Comparison of ENCODE assay signal across 27 cellular contexts in genomic region chr1:213385806-213386324, GRCh38.
"Had no signal": no experiment of that assay in that cellular context is flagged by ENCODE, and none has a peak within 500 bp of the region (broad histone marks: within the 10 kb centered on the region; RNA-seq: fewer than 3 reads in every experiment).

No MANE protein-coding gene starts in this region.

- ATAC-seq: natural killer cell; psoas muscle; sciatic nerve; stimulated activated naive B cell treated with anti-CD40 and anti-IgM and Interleukin-4, amounts not matched to agents 10 μg/mL and 1 μg/mL and 100 μg/mL, for 72 hours; stimulated activated naive CD8-positive, alpha-beta T cell treated with anti-CD3 and anti-CD28 coated beads, Interleukin-15, Interleukin-2, amounts not matched to agents 100 U/mL and 50 U/mL, for 24 hours had no signal

- H3K27ac ChIP-seq: left ventricle myocardium inferior, neural progenitor cell, neutrophil, parathyroid adenoma, psoas muscle, skin epidermis, stomach, testis, thyroid gland, transverse colon, upper lobe of left lung, vagina had no signal

- H3K4me3 ChIP-seq: left ventricle myocardium inferior, lung, neural progenitor cell, psoas muscle, skin epidermis, stomach, testis, thyroid gland, transverse colon, upper lobe of left lung, vagina had no signal

- H3K9me3 ChIP-seq: neutrophil, psoas muscle, testis, thyroid gland, transverse colon, vagina had no signal

- H3K4me1 ChIP-seq: parathyroid adenoma, transverse colon, upper lobe of left lung, vagina had no signal

- H3K36me3 ChIP-seq: left ventricle myocardium inferior, neural progenitor cell, neutrophil, stomach, thyroid gland, transverse colon, upper lobe of left lung, vagina had no signal

- DNase-seq: hypothalamus; islet precursor cell; left ventricle myocardium inferior; mesendoderm; naive B cell; natural killer cell; nephron progenitor cell; occipital lobe; psoas muscle; stimulated activated CD4-positive, alpha-beta T cell treated with anti-CD3 and anti-CD28 coated beads, Interleukin-12 subunit alpha, Interleukin-12 subunit beta, amount 100 ng/mL, for 4 hours; stimulated activated CD4-positive, alpha-beta T cell treated with anti-CD3 and anti-CD28 coated beads, Interleukin-15, amount 100 ng/mL, for 24 hours; stimulated activated CD4-positive, alpha-beta T cell treated with anti-CD3 and anti-CD28 coated beads, Interleukin-2, amount 100 ng/mL, for 24 hours; stimulated activated CD4-positive, alpha-beta T cell treated with anti-CD3 and anti-CD28 coated beads, Interleukin-4, amount 100 ng/mL, for 1 hour; stimulated activated naive B cell treated with anti-CD40 and anti-IgM and Interleukin-4, amounts not matched to agents 10 μg/mL and 1 μg/mL and 100 μg/mL, for 72 hours; stimulated activated naive CD8-positive, alpha-beta T cell treated with anti-CD3 and anti-CD28 coated beads, Interleukin-15, Interleukin-2, amounts not matched to agents 100 U/mL and 50 U/mL, for 24 hours; stomach; testis; thyroid gland; transverse colon; upper lobe of left lung had no signal
